ENCODE assay signal across 10 cellular contexts in the genomic region with DNA sequence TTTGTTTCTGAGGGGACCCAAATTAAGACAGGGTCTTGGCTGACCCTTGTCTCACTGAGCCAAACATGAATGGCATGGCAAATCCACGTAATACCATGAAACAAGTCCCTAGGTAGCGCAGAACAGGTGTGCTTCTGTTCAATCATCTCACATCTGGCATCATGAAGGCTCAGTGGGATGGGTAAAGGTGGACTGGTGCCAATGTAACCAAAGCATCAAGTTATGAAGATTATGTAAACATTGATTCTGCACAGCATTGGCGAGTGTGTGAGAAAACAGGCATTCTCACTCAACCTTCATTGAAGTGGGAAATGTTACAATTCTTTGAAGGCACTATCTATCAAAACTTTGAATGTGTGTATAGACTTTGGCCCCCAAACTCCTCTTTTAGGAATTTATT. TPM values are rescaled to one million over a fixed set of nuclear protein-coding genes. Genes with fewer than 3 reads are reported as not detected.
DNase-seq lines count a peak whose midpoint lies in the region; ATAC-seq and TF ChIP-seq lines count a peak whose summit lies in the region.
"Had no signal": no experiment of that assay in that cellular context is flagged by ENCODE, and none has a peak within 500 bp of the region (broad histone marks: within the 10 kb centered on the region; RNA-seq: fewer than 3 reads in every experiment).

No MANE protein-coding gene starts in this region.

- H3K4me1 ChIP-seq in SJCRH30, result peaks cover 35% of the 10 kb centered on the region
- peaks cover 22% of the 10 kb centered on the region for H3K4me1 ChIP-seq in lower lobe of right lung

- no peaks in the 10 kb centered on the region for H3K27me3 ChIP-seq in SJCRH30
- no peaks in the 10 kb centered on the region for H3K27me3 ChIP-seq in lower lobe of right lung (ENCODE audit: low read depth)

- H3K27ac ChIP-seq in SJCRH30 (peak overlapping the region; percentile 51), lower lobe of right lung (no peak overlapping the region)

- H3K9me3 ChIP-seq in SJCRH30 (replicated peaks) (no peaks in the 10 kb centered on the region), lower lobe of right lung (no peaks in the 10 kb centered on the region)

- DNase-seq in DMS53 (lab: John Stamatoyannopoulos, UW) (peak; percentile 90), NCI-H1092 (lab: John Stamatoyannopoulos, UW) (peak; percentile 48), SJCRH30 (peak; percentile 69 to 85), myocyte (ENCODE audit: low read depth) (peak; percentile 71), NCI-H526 treated with DMSO at 0.1 percent for 48 hours (lab: John Stamatoyannopoulos, UW) (no peak), lower lobe of right lung (no peak)
- DNase-seq: activated CD4-positive, alpha-beta T cell treated with anti-CD3 and anti-CD28 coated beads for 48 hours; activated naive CD4-positive, alpha-beta T cell had no signal

- intact Hi-C loops in lower lobe of right lung (cut with DNase I), result no loop called here

- H3K36me3 ChIP-seq in SJCRH30 (no peaks in the 10 kb centered on the region), lower lobe of right lung (no peaks in the 10 kb centered on the region)

- no peak for TF ChIP-seq CTCF in lower lobe of right lung (IDR thresholded peaks at IDR 0.05)

- no peak overlapping the region for H3K4me3 ChIP-seq in SJCRH30
- no peak overlapping the region for H3K4me3 ChIP-seq in lower lobe of right lung

- ATAC-seq in GM19351 (IDR thresholded peaks at IDR 0.05; ENCODE audit: unreplicated experiment) (no peak), GM19395 (IDR thresholded peaks at IDR 0.05; ENCODE audit: unreplicated experiment) (no peak), lower lobe of right lung (no peak)

RNA-seq across cellular contexts. Expression of gene PTGER2, which starts 41.9 kb away (rescaled TPM):
- total RNA-seq in SJCRH30 (2014; rRNA removed; shearing (Covaris generic)), result 0.36 and 0.43 TPM in 2 replicates
- total RNA-seq in myocyte, result 13.2 and 18.2 TPM in 2 replicates
- polyA plus RNA-seq in myocyte (2012), result 0.54 TPM
- total RNA-seq in lower lobe of right lung, result 6.2 TPM

Comparison
In these comparisons a context has a peak if more than half of its experiments do, and no peak if none do; other contexts are left out.
1. DNase-seq: peak in DMS53 (single experiment), NCI-H1092 (single experiment), SJCRH30 (2 of 2) and myocyte (single experiment); none in NCI-H526 treated with DMSO at 0.1 percent for 48 hours (single experiment) and lower lobe of right lung (single experiment).